29 cellular contexts compared by ENCODE assay signal in the genomic region with DNA sequence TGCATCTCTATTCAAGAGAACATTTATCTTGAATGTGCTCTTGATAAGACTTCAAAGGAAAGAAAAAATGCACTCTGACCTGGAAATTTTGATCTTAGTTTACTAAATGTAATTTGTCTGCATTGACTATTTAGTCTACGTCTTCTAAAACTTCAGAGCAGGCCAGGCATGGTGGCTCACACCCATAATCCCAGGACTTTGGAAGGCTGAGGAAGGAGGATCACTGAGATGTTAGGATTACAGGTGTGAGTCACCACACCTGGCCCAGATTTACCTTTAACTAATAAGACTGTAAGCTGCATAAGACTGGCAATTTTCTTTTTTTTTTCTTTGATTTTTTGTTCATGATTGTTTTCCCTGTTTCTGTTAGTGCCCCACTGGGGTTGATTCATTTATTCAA. TPM values are rescaled to one million over a fixed set of nuclear protein-coding genes. Genes with fewer than 3 reads are reported as not detected.
"Had no signal": no experiment of that assay in that cellular context is flagged by ENCODE, and none has a peak within 500 bp of the region (broad histone marks: within the 10 kb centered on the region; RNA-seq: fewer than 3 reads in every experiment).

No MANE protein-coding gene starts in this region.

- H3K27ac Mint-ChIP-seq: memory B cell; mesothelial cell of epicardium; naive thymus-derived CD8-positive, alpha-beta T cell; nephron progenitor cell; stimulated activated naive CD8-positive, alpha-beta T cell treated with anti-CD3 and anti-CD28 coated beads, Interleukin-15, Interleukin-2, amounts not matched to agents 100 ng/mL and 50 ng/mL, for 24 hours had no signal

- H3K27me3 ChIP-seq: gastrocnemius medialis, right atrium auricular region, sigmoid colon, spleen, tibial nerve, upper lobe of left lung had no signal

- H3K4me3 ChIP-seq: gastrocnemius medialis, lower lobe of right lung, prostate gland, right atrium auricular region, sigmoid colon, spleen, thoracic aorta, tibial nerve, upper lobe of left lung had no signal

- DNase-seq: cerebellar nuclear complex; cortex of kidney; foreskin fibroblast; gastrocnemius medialis; head of caudate nucleus; left ventricle myocardium superior; lower lobe of right lung; naive thymus-derived CD8-positive, alpha-beta T cell; nephron progenitor cell; nucleus accumbens; spleen; stimulated activated CD4-positive, alpha-beta T cell treated with anti-CD3 and anti-CD28 coated beads, Interleukin-2, amount 100 ng/mL, for 48 hours; stimulated activated CD8-positive, alpha-beta memory T cell treated with anti-CD3 and anti-CD28 coated beads, Interleukin-4, amount 100 ng/mL, for 48 hours; upper lobe of left lung had no signal

- H3K27me3 Mint-ChIP-seq: memory B cell had no signal

- H3K36me3 Mint-ChIP-seq: mesothelial cell of epicardium; naive thymus-derived CD8-positive, alpha-beta T cell had no signal

- H3K27ac ChIP-seq: epithelial cell of prostate, gastrocnemius medialis, lower lobe of right lung, prostate gland, right atrium auricular region, sigmoid colon, spleen, thoracic aorta, tibial nerve, upper lobe of left lung had no signal

- H3K4me1 Mint-ChIP-seq: mesothelial cell of epicardium, nephron progenitor cell had no signal

- ATAC-seq: esophagus mucosa; gastrocnemius medialis; left ventricle myocardium superior; lower lobe of right lung; naive thymus-derived CD8-positive, alpha-beta T cell had no signal

- H3K4me1 ChIP-seq: gastrocnemius medialis, prostate gland, right atrium auricular region, sigmoid colon had no signal

- H3K4me3 Mint-ChIP-seq: memory B cell; mesothelial cell of epicardium; naive thymus-derived CD8-positive, alpha-beta T cell; nephron progenitor cell; stimulated activated naive CD8-positive, alpha-beta T cell treated with anti-CD3 and anti-CD28 coated beads, Interleukin-15, Interleukin-2, amounts not matched to agents 100 ng/mL and 50 ng/mL, for 24 hours had no signal

- FAIRE-seq: keratinocyte had no signal

- H3K9me3 ChIP-seq: gastrocnemius medialis, lower lobe of right lung, prostate gland, right atrium auricular region, sigmoid colon, spleen, thoracic aorta, tibial nerve, upper lobe of left lung had no signal

- H3K36me3 ChIP-seq: gastrocnemius medialis, lower lobe of right lung, prostate gland, right atrium auricular region, sigmoid colon, spleen, thoracic aorta, tibial nerve, upper lobe of left lung had no signal

RNA-seq across cellular contexts. Expression of gene CIITA, which starts 18.8 kb away (rescaled TPM):
- total RNA-seq: osteocyte had no signal

RNA-seq across cellular contexts. Expression of gene TVP23A, which starts 39.6 kb away (rescaled TPM):
- total RNA-seq: dermis microvascular lymphatic vessel endothelial cell; esophagus mucosa; gastrocnemius medialis; glomerular endothelial cell; myocyte; naive thymus-derived CD8-positive, alpha-beta T cell; osteocyte had no signal
- polyA plus RNA-seq: keratinocyte had no signal
